ENCODE assay signal across 1 cellular context in the genomic region with DNA sequence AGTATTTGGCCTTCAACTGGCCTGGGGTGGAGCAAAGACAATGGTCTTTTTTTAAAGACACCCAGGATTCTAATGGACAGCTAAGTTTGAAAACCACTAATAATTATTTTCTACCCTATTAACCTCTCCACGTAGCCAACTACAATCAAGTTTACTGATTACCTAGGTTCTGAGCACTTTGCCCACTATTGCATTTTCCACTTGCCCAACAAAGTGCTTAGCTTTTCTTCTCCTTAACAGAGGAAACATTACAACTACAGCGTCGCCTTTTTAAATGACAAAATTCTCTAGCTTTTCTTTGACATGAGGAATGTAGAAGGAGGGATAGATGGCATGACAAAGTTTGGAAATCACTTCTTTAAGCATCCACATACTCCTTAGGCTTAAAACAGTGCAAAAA.
TF ChIP-seq lines count a peak whose summit lies in the region.

No MANE protein-coding gene starts in this region.

TF ChIP-seq in IMR-90, 13 proteins besides CTCF, POLR2A, EP300 and RAD21 (continued from another document):
- TF ChIP-seq, protein P1, sequence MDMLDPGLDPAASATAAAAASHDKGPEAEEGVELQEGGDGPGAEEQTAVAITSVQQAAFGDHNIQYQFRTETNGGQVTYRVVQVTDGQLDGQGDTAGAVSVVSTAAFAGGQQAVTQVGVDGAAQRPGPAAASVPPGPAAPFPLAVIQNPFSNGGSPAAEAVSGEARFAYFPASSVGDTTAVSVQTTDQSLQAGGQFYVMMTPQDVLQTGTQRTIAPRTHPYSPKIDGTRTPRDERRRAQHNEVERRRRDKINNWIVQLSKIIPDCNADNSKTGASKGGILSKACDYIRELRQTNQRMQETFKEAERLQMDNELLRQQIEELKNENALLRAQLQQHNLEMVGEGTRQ (IDR thresholded peaks at IDR 0.05; ENCODE audit: low read depth, low read length) = no peak
- TF ChIP-seq CHD1 (IDR thresholded peaks at IDR 0.05; ENCODE audit: low read depth, low read length) = no peak
- TF ChIP-seq MAFK (IDR thresholded peaks at IDR 0.05; ENCODE audit: low read depth, low read length) = no peak
- TF ChIP-seq SMC3 (IDR thresholded peaks at IDR 0.05; ENCODE audit: low read depth, low read length) = no peak
- TF ChIP-seq BHLHE40 (IDR thresholded peaks at IDR 0.05; ENCODE audit: low read depth, low read length) = no peak
- no peak for TF ChIP-seq NFE2L2 (IDR thresholded peaks at IDR 0.05; ENCODE audit: low read depth, low read length)
- TF ChIP-seq CEBPB (IDR thresholded peaks at IDR 0.05; ENCODE audit: low read depth, low read length) = no peak
